Comparison of ENCODE assay signal across 1 cellular context in the genomic region with DNA sequence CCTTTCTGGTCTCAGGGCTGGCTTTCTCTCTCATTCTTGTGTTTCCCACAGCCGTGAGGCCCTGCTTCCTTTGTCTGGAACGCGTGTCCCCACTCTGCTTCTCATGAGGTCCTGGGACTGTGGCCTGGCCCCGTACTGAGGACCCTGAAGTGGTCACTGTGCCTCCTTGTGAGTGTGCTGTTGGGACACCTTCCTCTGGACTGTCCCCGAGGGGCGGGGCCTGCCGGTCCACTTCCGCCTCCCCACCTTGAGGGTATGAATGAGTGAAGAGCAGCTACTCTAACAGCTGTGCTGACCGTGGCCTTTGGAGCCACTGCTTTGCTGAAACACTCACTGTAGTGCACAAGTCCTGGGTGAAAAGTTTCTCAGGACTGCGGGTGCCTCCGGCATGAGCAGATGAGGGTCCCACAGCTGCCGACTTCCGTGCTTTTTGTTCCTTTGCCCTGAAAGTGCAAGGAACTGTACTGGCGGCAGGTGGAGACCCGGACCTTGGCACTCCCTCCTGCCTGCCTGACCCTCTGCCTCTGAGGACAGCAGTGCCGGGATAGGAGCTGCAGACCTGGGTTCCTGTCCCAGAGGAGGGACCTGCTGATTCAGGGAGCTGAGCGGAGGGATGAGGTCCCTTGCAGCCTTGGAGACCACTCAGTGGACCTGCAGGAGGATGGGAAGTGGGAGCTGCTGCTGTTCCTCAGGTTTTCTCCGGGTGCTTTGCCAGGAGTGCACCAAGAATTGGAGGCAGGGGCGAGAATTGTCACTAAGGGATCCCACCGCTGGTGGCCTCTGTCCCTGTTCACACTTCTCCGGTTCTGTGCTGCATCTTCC.
TF ChIP-seq lines count a peak whose summit lies in the region.

No MANE protein-coding gene starts in this region.

TF ChIP-seq in K562, 482 proteins besides CTCF, POLR2A, EP300 and RAD21:
- no peak for TF ChIP-seq TAF1 (IDR thresholded peaks at IDR 0.05; ENCODE audit: control insufficient read depth, extremely low read depth, insufficient read depth, low read length, severe bottlenecking)
- peak; percentile 36; the same call in 1 of the 2 replicates for TF ChIP-seq SPI1 (IDR thresholded peaks at IDR 0.05; ENCODE audit: borderline replicate concordance, low read depth, low read length)
- TF ChIP-seq CREM (IDR thresholded peaks at IDR 0.05; ENCODE audit: low read depth): no peak
- TF ChIP-seq MXI1 (IDR thresholded peaks at IDR 0.05; ENCODE audit: low read depth, low read length): no peak
- TF ChIP-seq, protein P1, sequence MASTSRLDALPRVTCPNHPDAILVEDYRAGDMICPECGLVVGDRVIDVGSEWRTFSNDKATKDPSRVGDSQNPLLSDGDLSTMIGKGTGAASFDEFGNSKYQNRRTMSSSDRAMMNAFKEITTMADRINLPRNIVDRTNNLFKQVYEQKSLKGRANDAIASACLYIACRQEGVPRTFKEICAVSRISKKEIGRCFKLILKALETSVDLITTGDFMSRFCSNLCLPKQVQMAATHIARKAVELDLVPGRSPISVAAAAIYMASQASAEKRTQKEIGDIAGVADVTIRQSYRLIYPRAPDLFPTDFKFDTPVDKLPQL (IDR thresholded peaks at IDR 0.05; ENCODE audit: extremely low read depth, insufficient read length): no peak
- TF ChIP-seq, protein P2, sequence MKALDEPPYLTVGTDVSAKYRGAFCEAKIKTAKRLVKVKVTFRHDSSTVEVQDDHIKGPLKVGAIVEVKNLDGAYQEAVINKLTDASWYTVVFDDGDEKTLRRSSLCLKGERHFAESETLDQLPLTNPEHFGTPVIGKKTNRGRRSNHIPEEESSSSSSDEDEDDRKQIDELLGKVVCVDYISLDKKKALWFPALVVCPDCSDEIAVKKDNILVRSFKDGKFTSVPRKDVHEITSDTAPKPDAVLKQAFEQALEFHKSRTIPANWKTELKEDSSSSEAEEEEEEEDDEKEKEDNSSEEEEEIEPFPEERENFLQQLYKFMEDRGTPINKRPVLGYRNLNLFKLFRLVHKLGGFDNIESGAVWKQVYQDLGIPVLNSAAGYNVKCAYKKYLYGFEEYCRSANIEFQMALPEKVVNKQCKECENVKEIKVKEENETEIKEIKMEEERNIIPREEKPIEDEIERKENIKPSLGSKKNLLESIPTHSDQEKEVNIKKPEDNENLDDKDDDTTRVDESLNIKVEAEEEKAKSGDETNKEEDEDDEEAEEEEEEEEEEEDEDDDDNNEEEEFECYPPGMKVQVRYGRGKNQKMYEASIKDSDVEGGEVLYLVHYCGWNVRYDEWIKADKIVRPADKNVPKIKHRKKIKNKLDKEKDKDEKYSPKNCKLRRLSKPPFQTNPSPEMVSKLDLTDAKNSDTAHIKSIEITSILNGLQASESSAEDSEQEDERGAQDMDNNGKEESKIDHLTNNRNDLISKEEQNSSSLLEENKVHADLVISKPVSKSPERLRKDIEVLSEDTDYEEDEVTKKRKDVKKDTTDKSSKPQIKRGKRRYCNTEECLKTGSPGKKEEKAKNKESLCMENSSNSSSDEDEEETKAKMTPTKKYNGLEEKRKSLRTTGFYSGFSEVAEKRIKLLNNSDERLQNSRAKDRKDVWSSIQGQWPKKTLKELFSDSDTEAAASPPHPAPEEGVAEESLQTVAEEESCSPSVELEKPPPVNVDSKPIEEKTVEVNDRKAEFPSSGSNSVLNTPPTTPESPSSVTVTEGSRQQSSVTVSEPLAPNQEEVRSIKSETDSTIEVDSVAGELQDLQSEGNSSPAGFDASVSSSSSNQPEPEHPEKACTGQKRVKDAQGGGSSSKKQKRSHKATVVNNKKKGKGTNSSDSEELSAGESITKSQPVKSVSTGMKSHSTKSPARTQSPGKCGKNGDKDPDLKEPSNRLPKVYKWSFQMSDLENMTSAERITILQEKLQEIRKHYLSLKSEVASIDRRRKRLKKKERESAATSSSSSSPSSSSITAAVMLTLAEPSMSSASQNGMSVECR (CRISPR knock-in tag; IDR thresholded peaks at IDR 0.05): no peak
- TF ChIP-seq TCF3 (CRISPR knock-in tag; IDR thresholded peaks at IDR 0.05): no peak
- TF ChIP-seq NR2C2 (CRISPR knock-in tag; IDR thresholded peaks at IDR 0.05): 0 out of 2 replicates have a peak, but pooled peaks have one; percentile 56
- no peak for TF ChIP-seq NR2C2 (tag; IDR thresholded peaks at IDR 0.05)
- no peak for TF ChIP-seq BCOR (IDR thresholded peaks at IDR 0.05)
- no peak for TF ChIP-seq NONO (IDR thresholded peaks at IDR 0.05; ENCODE audit: low read depth in 2 of 2, low read length in 1 of 2)
- TF ChIP-seq POLR3A (IDR thresholded peaks at IDR 0.05; ENCODE audit: borderline replicate concordance, extremely low read depth, insufficient read depth, insufficient read length): no peak
- TF ChIP-seq, protein P3, sequence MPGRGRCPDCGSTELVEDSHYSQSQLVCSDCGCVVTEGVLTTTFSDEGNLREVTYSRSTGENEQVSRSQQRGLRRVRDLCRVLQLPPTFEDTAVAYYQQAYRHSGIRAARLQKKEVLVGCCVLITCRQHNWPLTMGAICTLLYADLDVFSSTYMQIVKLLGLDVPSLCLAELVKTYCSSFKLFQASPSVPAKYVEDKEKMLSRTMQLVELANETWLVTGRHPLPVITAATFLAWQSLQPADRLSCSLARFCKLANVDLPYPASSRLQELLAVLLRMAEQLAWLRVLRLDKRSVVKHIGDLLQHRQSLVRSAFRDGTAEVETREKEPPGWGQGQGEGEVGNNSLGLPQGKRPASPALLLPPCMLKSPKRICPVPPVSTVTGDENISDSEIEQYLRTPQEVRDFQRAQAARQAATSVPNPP (IDR thresholded peaks at IDR 0.05; ENCODE audit: borderline replicate concordance, insufficient read depth, insufficient read length): no peak
- TF ChIP-seq, protein P4, sequence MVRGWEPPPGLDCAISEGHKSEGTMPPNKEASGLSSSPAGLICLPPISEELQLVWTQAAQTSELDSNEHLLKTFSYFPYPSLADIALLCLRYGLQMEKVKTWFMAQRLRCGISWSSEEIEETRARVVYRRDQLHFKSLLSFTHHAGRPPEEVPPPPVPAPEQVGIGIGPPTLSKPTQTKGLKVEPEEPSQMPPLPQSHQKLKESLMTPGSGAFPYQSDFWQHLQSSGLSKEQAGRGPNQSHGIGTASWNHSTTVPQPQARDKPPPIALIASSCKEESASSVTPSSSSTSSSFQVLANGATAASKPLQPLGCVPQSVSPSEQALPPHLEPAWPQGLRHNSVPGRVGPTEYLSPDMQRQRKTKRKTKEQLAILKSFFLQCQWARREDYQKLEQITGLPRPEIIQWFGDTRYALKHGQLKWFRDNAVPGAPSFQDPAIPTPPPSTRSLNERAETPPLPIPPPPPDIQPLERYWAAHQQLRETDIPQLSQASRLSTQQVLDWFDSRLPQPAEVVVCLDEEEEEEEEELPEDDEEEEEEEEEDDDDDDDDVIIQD (CRISPR knock-in tag; IDR thresholded peaks at IDR 0.05): no peak
- no peak for TF ChIP-seq MTA1 (IDR thresholded peaks at IDR 0.05; ENCODE audit: borderline replicate concordance)
- TF ChIP-seq, protein P5, sequence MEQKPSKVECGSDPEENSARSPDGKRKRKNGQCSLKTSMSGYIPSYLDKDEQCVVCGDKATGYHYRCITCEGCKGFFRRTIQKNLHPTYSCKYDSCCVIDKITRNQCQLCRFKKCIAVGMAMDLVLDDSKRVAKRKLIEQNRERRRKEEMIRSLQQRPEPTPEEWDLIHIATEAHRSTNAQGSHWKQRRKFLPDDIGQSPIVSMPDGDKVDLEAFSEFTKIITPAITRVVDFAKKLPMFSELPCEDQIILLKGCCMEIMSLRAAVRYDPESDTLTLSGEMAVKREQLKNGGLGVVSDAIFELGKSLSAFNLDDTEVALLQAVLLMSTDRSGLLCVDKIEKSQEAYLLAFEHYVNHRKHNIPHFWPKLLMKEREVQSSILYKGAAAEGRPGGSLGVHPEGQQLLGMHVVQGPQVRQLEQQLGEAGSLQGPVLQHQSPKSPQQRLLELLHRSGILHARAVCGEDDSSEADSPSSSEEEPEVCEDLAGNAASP (IDR thresholded peaks at IDR 0.05): no peak
- TF ChIP-seq PHF20 (IDR thresholded peaks at IDR 0.05; ENCODE audit: partially characterized antibody): no peak
- no peak for TF ChIP-seq CSDE1 (IDR thresholded peaks at IDR 0.05)
- TF ChIP-seq, protein P6, sequence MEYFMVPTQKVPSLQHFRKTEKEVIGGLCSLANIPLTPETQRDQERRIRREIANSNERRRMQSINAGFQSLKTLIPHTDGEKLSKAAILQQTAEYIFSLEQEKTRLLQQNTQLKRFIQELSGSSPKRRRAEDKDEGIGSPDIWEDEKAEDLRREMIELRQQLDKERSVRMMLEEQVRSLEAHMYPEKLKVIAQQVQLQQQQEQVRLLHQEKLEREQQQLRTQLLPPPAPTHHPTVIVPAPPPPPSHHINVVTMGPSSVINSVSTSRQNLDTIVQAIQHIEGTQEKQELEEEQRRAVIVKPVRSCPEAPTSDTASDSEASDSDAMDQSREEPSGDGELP (CRISPR knock-in tag; IDR thresholded peaks at IDR 0.05; ENCODE audit: borderline replicate concordance): 0 out of 2 replicates have a peak, but pooled peaks have one; percentile 37
- no peak for TF ChIP-seq NR2C1 (IDR thresholded peaks at IDR 0.05)
- TF ChIP-seq NR2C1 (tag; IDR thresholded peaks at IDR 0.05): no peak
- TF ChIP-seq, protein P7, sequence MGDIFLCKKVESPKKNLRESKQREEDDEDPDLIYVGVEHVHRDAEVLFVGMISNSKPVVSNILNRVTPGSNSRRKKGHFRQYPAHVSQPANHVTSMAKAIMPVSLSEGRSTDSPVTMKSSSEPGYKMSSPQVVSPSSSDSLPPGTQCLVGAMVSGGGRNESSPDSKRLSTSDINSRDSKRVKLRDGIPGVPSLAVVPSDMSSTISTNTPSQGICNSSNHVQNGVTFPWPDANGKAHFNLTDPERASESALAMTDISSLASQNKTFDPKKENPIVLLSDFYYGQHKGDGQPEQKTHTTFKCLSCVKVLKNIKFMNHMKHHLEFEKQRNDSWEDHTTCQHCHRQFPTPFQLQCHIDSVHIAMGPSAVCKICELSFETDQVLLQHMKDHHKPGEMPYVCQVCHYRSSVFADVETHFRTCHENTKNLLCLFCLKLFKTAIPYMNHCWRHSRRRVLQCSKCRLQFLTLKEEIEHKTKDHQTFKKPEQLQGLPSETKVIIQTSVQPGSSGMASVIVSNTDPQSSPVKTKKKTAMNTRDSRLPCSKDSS (IDR thresholded peaks at IDR 0.05; ENCODE audit: low read depth, partially characterized antibody): no peak
- TF ChIP-seq, protein P8, sequence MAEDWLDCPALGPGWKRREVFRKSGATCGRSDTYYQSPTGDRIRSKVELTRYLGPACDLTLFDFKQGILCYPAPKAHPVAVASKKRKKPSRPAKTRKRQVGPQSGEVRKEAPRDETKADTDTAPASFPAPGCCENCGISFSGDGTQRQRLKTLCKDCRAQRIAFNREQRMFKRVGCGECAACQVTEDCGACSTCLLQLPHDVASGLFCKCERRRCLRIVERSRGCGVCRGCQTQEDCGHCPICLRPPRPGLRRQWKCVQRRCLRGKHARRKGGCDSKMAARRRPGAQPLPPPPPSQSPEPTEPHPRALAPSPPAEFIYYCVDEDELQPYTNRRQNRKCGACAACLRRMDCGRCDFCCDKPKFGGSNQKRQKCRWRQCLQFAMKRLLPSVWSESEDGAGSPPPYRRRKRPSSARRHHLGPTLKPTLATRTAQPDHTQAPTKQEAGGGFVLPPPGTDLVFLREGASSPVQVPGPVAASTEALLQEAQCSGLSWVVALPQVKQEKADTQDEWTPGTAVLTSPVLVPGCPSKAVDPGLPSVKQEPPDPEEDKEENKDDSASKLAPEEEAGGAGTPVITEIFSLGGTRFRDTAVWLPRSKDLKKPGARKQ (CRISPR knock-in tag; IDR thresholded peaks at IDR 0.05): no peak
- TF ChIP-seq ZNF507 (tag; conservative IDR thresholded peaks at IDR 0.05): no peak
- no peak for TF ChIP-seq HDAC6 (IDR thresholded peaks at IDR 0.05; ENCODE audit: low read depth, low read length)
